19 cellular contexts compared by ENCODE assay signal in the genomic region with DNA sequence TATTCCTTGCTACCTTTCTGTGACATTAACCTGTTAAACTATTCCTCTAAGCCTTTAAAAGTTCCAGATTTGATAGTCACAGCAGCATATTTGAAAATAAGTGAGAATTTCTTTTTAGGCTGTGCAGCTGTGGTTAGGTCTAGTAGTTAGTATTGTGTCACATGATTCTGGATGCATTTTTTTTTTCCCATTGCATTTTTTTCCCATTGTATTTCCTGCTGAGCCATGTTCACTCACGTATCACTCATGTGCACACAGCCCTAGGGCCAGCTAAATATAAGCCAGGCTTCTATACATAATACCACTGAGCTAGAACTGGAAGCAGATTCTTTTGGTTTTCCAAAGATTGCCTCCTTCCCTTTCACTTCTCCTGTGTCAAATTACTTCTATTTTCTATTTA. TPM values are rescaled to one million over a fixed set of nuclear protein-coding genes. Genes with fewer than 3 reads are reported as not detected.
DNase-seq lines count a peak whose midpoint lies in the region; FAIRE-seq and TF ChIP-seq lines count a peak whose summit lies in the region.
"Had no signal": no experiment of that assay in that cellular context is flagged by ENCODE, and none has a peak within 500 bp of the region (broad histone marks: within the 10 kb centered on the region; RNA-seq: fewer than 3 reads in every experiment).

No MANE protein-coding gene starts in this region.

- no peaks in the 10 kb centered on the region for H4K20me1 ChIP-seq in astrocyte (ENCODE audit: insufficient read depth, low read length)

- H3K79me2 ChIP-seq in astrocyte (ENCODE audit: insufficient read depth, low read length) = no peaks in the 10 kb centered on the region

- H3K36me3 ChIP-seq in astrocyte (ENCODE audit: insufficient read depth, low read length) = no peaks in the 10 kb centered on the region
- H3K36me3 ChIP-seq in sigmoid colon = peaks cover 0 to 18% (median 0%) of the 10 kb centered on the region in 4 donors

- H3K27ac Mint-ChIP-seq in astrocyte (ENCODE audit: unreplicated experiment) = no peak overlapping the region
- no peak overlapping the region for H3K27ac Mint-ChIP-seq in activated T-helper 2 cell treated with anti-CD3 and anti-CD28 coated beads, Interferon-gamma antibody, Interleukin-2, Interleukin-4, amounts not matched to agents 10 μg/mL and 5 μg/mL and 100 μg/mL, durations not matched to agents 14 hours and 24 hours and 36 hours
- H3K27ac Mint-ChIP-seq: activated CD8-positive, alpha-beta T cell treated with anti-CD3 and anti-CD28 coated beads for 36 hours had no signal

- H3K9ac ChIP-seq in astrocyte (ENCODE audit: low read length) = no peak overlapping the region

- peaks cover 2% of the 10 kb centered on the region for H3K9me3 ChIP-seq in astrocyte (ENCODE audit: insufficient read depth, low read depth, low read length)
- no peaks in the 10 kb centered on the region for H3K9me3 ChIP-seq in sigmoid colon
- H3K9me3 ChIP-seq: ascending aorta, thyroid gland had no signal

- H3K4me3 Mint-ChIP-seq in astrocyte (ENCODE audit: unreplicated experiment) = no peak overlapping the region
- no peak overlapping the region for H3K4me3 Mint-ChIP-seq in activated T-helper 2 cell treated with anti-CD3 and anti-CD28 coated beads, Interferon-gamma antibody, Interleukin-2, Interleukin-4, amounts not matched to agents 10 μg/mL and 5 μg/mL and 100 μg/mL, durations not matched to agents 14 hours and 24 hours and 36 hours (ENCODE audit: low read depth)
- H3K4me3 Mint-ChIP-seq: activated CD8-positive, alpha-beta T cell treated with anti-CD3 and anti-CD28 coated beads for 36 hours had no signal

- no peak for FAIRE-seq in astrocyte (lab: Jason Lieb, UNC)
- FAIRE-seq: endometrium had no signal

- H3K27me3 Mint-ChIP-seq in astrocyte (ENCODE audit: low read depth, unreplicated experiment) = no peaks in the 10 kb centered on the region
- no peaks in the 10 kb centered on the region for H3K27me3 Mint-ChIP-seq in activated T-helper 2 cell treated with anti-CD3 and anti-CD28 coated beads, Interferon-gamma antibody, Interleukin-2, Interleukin-4, amounts not matched to agents 10 μg/mL and 5 μg/mL and 100 μg/mL, durations not matched to agents 14 hours and 24 hours and 36 hours (ENCODE audit: low read depth)
- H3K27me3 Mint-ChIP-seq: activated CD8-positive, alpha-beta T cell treated with anti-CD3 and anti-CD28 coated beads for 36 hours had no signal

- H3K27me3 ChIP-seq in astrocyte (ENCODE audit: insufficient read depth, low read length) (no peaks in the 10 kb centered on the region), sigmoid colon (no peaks in the 10 kb centered on the region)
- H3K27me3 ChIP-seq: ascending aorta, thyroid gland had no signal

- no peak overlapping the region for H2AFZ ChIP-seq in astrocyte (ENCODE audit: low read depth, low read length)

- peaks cover 10% of the 10 kb centered on the region for H3K9me3 Mint-ChIP-seq in astrocyte (ENCODE audit: unreplicated experiment)
- H3K9me3 Mint-ChIP-seq in activated T-helper 2 cell treated with anti-CD3 and anti-CD28 coated beads, Interferon-gamma antibody, Interleukin-2, Interleukin-4, amounts not matched to agents 10 μg/mL and 5 μg/mL and 100 μg/mL, durations not matched to agents 14 hours and 24 hours and 36 hours = no peaks in the 10 kb centered on the region

- TF ChIP-seq EP300 in sigmoid colon (IDR thresholded peaks at IDR 0.05) = no peak

- H3K4me1 Mint-ChIP-seq in astrocyte (ENCODE audit: low read depth, unreplicated experiment) = peaks cover 3% of the 10 kb centered on the region
- H3K4me1 Mint-ChIP-seq in activated T-helper 2 cell treated with anti-CD3 and anti-CD28 coated beads, Interferon-gamma antibody, Interleukin-2, Interleukin-4, amounts not matched to agents 10 μg/mL and 5 μg/mL and 100 μg/mL, durations not matched to agents 14 hours and 24 hours and 36 hours (ENCODE audit: low read depth) = no peaks in the 10 kb centered on the region

- no peaks in the 10 kb centered on the region for H3K4me1 ChIP-seq in astrocyte (ENCODE audit: insufficient read depth, low read length)
- H3K4me1 ChIP-seq in sigmoid colon = no peaks in the 10 kb centered on the region
- H3K4me1 ChIP-seq: ascending aorta, thyroid gland had no signal

- H3K4me2 ChIP-seq in astrocyte (ENCODE audit: low read length) = no peak overlapping the region

- TF ChIP-seq POLR2A in sigmoid colon (IDR thresholded peaks at IDR 0.05) = no peak

- peaks cover 12% of the 10 kb centered on the region for H3K36me3 Mint-ChIP-seq in astrocyte (ENCODE audit: low read depth, unreplicated experiment)
- peaks cover 15% of the 10 kb centered on the region for H3K36me3 Mint-ChIP-seq in activated T-helper 2 cell treated with anti-CD3 and anti-CD28 coated beads, Interferon-gamma antibody, Interleukin-2, Interleukin-4, amounts not matched to agents 10 μg/mL and 5 μg/mL and 100 μg/mL, durations not matched to agents 14 hours and 24 hours and 36 hours (ENCODE audit: low read depth)

- whole genome bisulfite sequencing in sigmoid colon, 2 donors = 69 to 72% methylated on average over 1 of the region's 1 CpG

- intact Hi-C loops in sigmoid colon (cut with DNase I) = no loop called here
- intact Hi-C loops in activated T-helper 2 cell treated with anti-CD3 and anti-CD28 coated beads, Interferon-gamma antibody, Interleukin-2, Interleukin-4, amounts not matched to agents 10 μg/mL and 5 μg/mL and 100 μg/mL, durations not matched to agents 14 hours and 24 hours and 36 hours (cut with micrococcal nuclease) = no loop called here

- H3K27ac ChIP-seq in astrocyte (ENCODE audit: low read depth, low read length) (no peak overlapping the region), sigmoid colon (no peak overlapping the region)
- H3K27ac ChIP-seq: ascending aorta, thyroid gland had no signal

- DNase-seq in NCI-H2171 treated with DMSO at 0.1 percent for 48 hours (lab: John Stamatoyannopoulos, UW) (peak; percentile 3), NCI-H2171 (lab: John Stamatoyannopoulos, UW) (no peak), astrocyte (ENCODE audit: low read depth) (peak; percentile 8), fibroblast of peridontal ligament (ENCODE audit: extremely low read depth) (peak; percentile 54), renal cortical epithelial cell (ENCODE audit: low read depth) (peak; percentile 87), NOMO-1 treated with DMSO at 0.1 percent for 48 hours (lab: John Stamatoyannopoulos, UW; ENCODE audit: unreplicated experiment) (no peak), sigmoid colon (no peak)
- no peak for DNase-seq in activated T-helper 2 cell treated with anti-CD3 and anti-CD28 coated beads, Interferon-gamma antibody, Interleukin-2, Interleukin-4, amounts not matched to agents 10 μg/mL and 5 μg/mL and 100 μg/mL, durations not matched to agents 14 hours and 24 hours and 36 hours (ENCODE audit: low spot score)
- DNase-seq: 8988T; activated CD8-positive, alpha-beta T cell treated with anti-CD3 and anti-CD28 coated beads for 36 hours; Calu3; Kasumi-1; NCI-H187 treated with DMSO at 0.1 percent for 48 hours; NCI-H774; SIG-M5; stimulated activated CD4-positive, alpha-beta T cell treated with anti-CD3 and anti-CD28 coated beads, Interleukin-15, amount 100 ng/mL, for 24 hours; thyroid gland had no signal

- TF ChIP-seq CTCF in astrocyte (IDR thresholded peaks at IDR 0.05; ENCODE audit: insufficient read depth, low read depth, low read length) (no peak), sigmoid colon (IDR thresholded peaks at IDR 0.05) (no peak)

- H3K4me3 ChIP-seq in astrocyte (ENCODE audit: insufficient read depth, low read depth, low read length) = no peak overlapping the region
- no peak overlapping the region for H3K4me3 ChIP-seq in sigmoid colon
- H3K4me3 ChIP-seq: ascending aorta, thyroid gland had no signal

RNA-seq across cellular contexts. Expression of a gene that starts 37.4 kb away (rescaled TPM):
- 18.9 and 23.3 TPM in 2 replicates for total RNA-seq in astrocyte
- total RNA-seq in renal cortical epithelial cell = 21.2 and 40.8 TPM in 2 replicates
- total RNA-seq in sigmoid colon = 10 to 100 TPM; 10.2 to 14.3 (median 13.7) TPM
- 10 to 100 TPM in 2 of 3 donors, 1 to 10 TPM in 1; 7.8 to 22.1 (median 12.5) TPM for polyA plus RNA-seq in sigmoid colon
- total RNA-seq in activated T-helper 2 cell treated with anti-CD3 and anti-CD28 coated beads, Interferon-gamma antibody, Interleukin-2, Interleukin-4, amounts not matched to agents 10 μg/mL and 5 μg/mL and 100 μg/mL, durations not matched to agents 14 hours and 24 hours and 36 hours = 50.8 and 52.7 TPM in 2 replicates

RNA-seq across cellular contexts. Expression of a gene that starts 41.8 kb away (rescaled TPM):
- total RNA-seq in astrocyte (14.0 and 14.9 TPM in 2 replicates), renal cortical epithelial cell (18.9 and 31.2 TPM in 2 replicates), sigmoid colon (10 to 100 TPM; 12.1 to 22.7 (median 17.2) TPM)
- 10 to 100 TPM; 13.1 to 16.0 (median 14.4) TPM for polyA plus RNA-seq in sigmoid colon
- 13.8 and 14.3 TPM in 2 replicates for total RNA-seq in activated T-helper 2 cell treated with anti-CD3 and anti-CD28 coated beads, Interferon-gamma antibody, Interleukin-2, Interleukin-4, amounts not matched to agents 10 μg/mL and 5 μg/mL and 100 μg/mL, durations not matched to agents 14 hours and 24 hours and 36 hours

RNA-seq across cellular contexts. Expression of a gene that starts 41.9 kb away (rescaled TPM):
- total RNA-seq in astrocyte (33.7 and 35.6 TPM in 2 replicates), renal cortical epithelial cell (32.1 and 33.7 TPM in 2 replicates), sigmoid colon (10 to 100 TPM; 28.0 to 39.1 (median 29.8) TPM)
- polyA plus RNA-seq in sigmoid colon = 10 to 100 TPM in 2 of 3 donors, 1 to 10 TPM in 1; 7.6 to 12.0 (median 11.8) TPM
- total RNA-seq in activated T-helper 2 cell treated with anti-CD3 and anti-CD28 coated beads, Interferon-gamma antibody, Interleukin-2, Interleukin-4, amounts not matched to agents 10 μg/mL and 5 μg/mL and 100 μg/mL, durations not matched to agents 14 hours and 24 hours and 36 hours = 35.2 and 37.8 TPM in 2 replicates

RNA-seq across cellular contexts. Expression of a gene that starts 42.7 kb away (rescaled TPM):
- 57.5 and 67.0 TPM in 2 replicates for total RNA-seq in astrocyte
- 53.4 and 106 TPM in 2 replicates for total RNA-seq in renal cortical epithelial cell
- 10 to 100 TPM; 29.2 to 40.0 (median 33.8) TPM for total RNA-seq in sigmoid colon
- polyA plus RNA-seq in sigmoid colon = 100 to 1,000 TPM in 1 of 3 donors, 10 to 100 TPM in 2; 75.1 to 101 (median 82.7) TPM
- total RNA-seq in activated T-helper 2 cell treated with anti-CD3 and anti-CD28 coated beads, Interferon-gamma antibody, Interleukin-2, Interleukin-4, amounts not matched to agents 10 μg/mL and 5 μg/mL and 100 μg/mL, durations not matched to agents 14 hours and 24 hours and 36 hours = 145 and 152 TPM in 2 replicates

Comparison
In these comparisons a context has a peak if more than half of its experiments do, and no peak if none do; other contexts are left out.
1. DNase-seq: peak in NCI-H2171 treated with DMSO at 0.1 percent for 48 hours (single experiment), astrocyte (single experiment), fibroblast of peridontal ligament (single experiment) and renal cortical epithelial cell (single experiment); none in NCI-H2171 (single experiment), NOMO-1 treated with DMSO at 0.1 percent for 48 hours (single experiment), sigmoid colon (single experiment) and activated T-helper 2 cell treated with anti-CD3 and anti-CD28 coated beads, Interferon-gamma antibody, Interleukin-2, Interleukin-4, amounts not matched to agents 10 μg/mL and 5 μg/mL and 100 μg/mL, durations not matched to agents 14 hours and 24 hours and 36 hours (single experiment).